In the genomic region with DNA sequence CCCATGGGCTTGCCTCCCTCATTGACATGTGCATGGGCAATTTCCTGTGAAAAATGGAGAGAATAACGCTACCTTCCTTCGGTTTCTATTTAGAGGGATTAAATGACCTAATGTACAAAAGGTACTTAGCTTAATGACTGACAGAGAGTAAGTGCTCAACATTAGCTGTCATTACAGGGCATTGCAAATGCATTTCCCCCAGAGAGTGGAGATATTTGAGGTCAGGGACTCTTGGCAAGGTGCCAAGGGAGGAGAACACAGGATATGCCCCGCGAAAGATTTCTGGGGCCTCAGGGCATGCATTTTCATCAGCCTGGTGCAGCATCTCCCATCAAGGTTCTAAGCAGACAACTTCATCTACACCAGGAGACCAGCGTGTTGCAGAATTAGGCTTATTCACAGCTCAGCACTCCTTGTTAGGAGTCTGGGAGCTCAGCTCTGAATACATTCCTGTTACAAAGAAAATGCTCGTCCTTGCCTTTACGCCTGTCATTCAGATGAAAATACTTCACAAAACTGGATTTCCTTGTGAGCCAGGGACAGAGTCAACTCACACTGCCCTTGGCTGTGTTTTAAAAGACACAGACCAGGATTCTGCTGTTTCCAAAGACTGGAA, we compare ENCODE assay signal across 18 cellular contexts.
DNase-seq lines count a peak whose midpoint lies in the region; TF ChIP-seq lines count a peak whose summit lies in the region.
"Had no signal": no experiment of that assay in that cellular context is flagged by ENCODE, and none has a peak within 500 bp of the region (broad histone marks: within the 10 kb centered on the region; RNA-seq: fewer than 3 reads in every experiment).

No MANE protein-coding gene starts in this region.

- H3K36me3 ChIP-seq in ascending aorta = no peaks in the 10 kb centered on the region
- H3K36me3 ChIP-seq: spleen, tibial artery had no signal

- H3K27me3 ChIP-seq in ascending aorta = no peaks in the 10 kb centered on the region
- H3K27me3 ChIP-seq: spleen, tibial artery had no signal

- no peak overlapping the region for H3K27ac Mint-ChIP-seq in activated naive CD4-positive, alpha-beta T cell treated with anti-CD3 and anti-CD28 coated beads, Interleukin-2, amount 10 ng/mL, durations not matched to agents 7 days and 5 days
- H3K27ac Mint-ChIP-seq: CD8-positive, alpha-beta memory T cell; effector memory CD8-positive, alpha-beta T cell; nephron progenitor cell had no signal

- H3K36me3 Mint-ChIP-seq in activated naive CD4-positive, alpha-beta T cell treated with anti-CD3 and anti-CD28 coated beads, Interleukin-2, amount 10 ng/mL, durations not matched to agents 7 days and 5 days = no peaks in the 10 kb centered on the region
- H3K36me3 Mint-ChIP-seq: CD8-positive, alpha-beta memory T cell had no signal

- peak overlapping the region; percentile 15 to 62 for H3K27ac ChIP-seq in ascending aorta
- H3K27ac ChIP-seq: 22Rv1, spleen had no signal

- DNase-seq in NCI-H2029 (lab: John Stamatoyannopoulos, UW) (peak; percentile 13), NCI-H2029 treated with DMSO at 0.1 percent for 48 hours (lab: John Stamatoyannopoulos, UW) (no peak), NCI-H345 (lab: John Stamatoyannopoulos, UW) (peak; percentile 49), ascending aorta (ENCODE audit: low spot score in 2 of 2) (no peak), renal cortical epithelial cell (ENCODE audit: low read depth) (peak; percentile 31), iPS-NIHi7 (ENCODE audit: extremely low spot score) (no peak), iPS-NIHi11 (ENCODE audit: low spot score) (no peak)
- no peak for DNase-seq in activated naive CD4-positive, alpha-beta T cell treated with anti-CD3 and anti-CD28 coated beads, Interleukin-2, amount 10 ng/mL, durations not matched to agents 7 days and 5 days
- DNase-seq: activated CD4-positive, alpha-beta T cell treated with anti-CD3 and anti-CD28 coated beads for 1 hour; activated T-cell treated with anti-CD3 and anti-CD28 coated beads, Interleukin-2, amount 50 U/mL, for 4 hours; CD8-positive, alpha-beta memory T cell; effector memory CD8-positive, alpha-beta T cell; left colon; NCI-H446; nephron progenitor cell; spleen; tibial artery had no signal

- intact Hi-C loops in ascending aorta (cut with DNase I) = no loop called here

- H3K4me3 Mint-ChIP-seq in activated naive CD4-positive, alpha-beta T cell treated with anti-CD3 and anti-CD28 coated beads, Interleukin-2, amount 10 ng/mL, durations not matched to agents 7 days and 5 days = no peak overlapping the region
- H3K4me3 Mint-ChIP-seq: activated T-cell treated with anti-CD3 and anti-CD28 coated beads, Interleukin-2, amount 50 U/mL, for 4 hours; CD8-positive, alpha-beta memory T cell; effector memory CD8-positive, alpha-beta T cell; nephron progenitor cell had no signal

- no peaks in the 10 kb centered on the region for H3K9me3 ChIP-seq in ascending aorta
- H3K9me3 ChIP-seq: spleen, tibial artery had no signal

- TF ChIP-seq CTCF in ascending aorta (IDR thresholded peaks at IDR 0.05) = no peak

- H3K9me3 Mint-ChIP-seq in activated naive CD4-positive, alpha-beta T cell treated with anti-CD3 and anti-CD28 coated beads, Interleukin-2, amount 10 ng/mL, durations not matched to agents 7 days and 5 days = no peaks in the 10 kb centered on the region
- H3K9me3 Mint-ChIP-seq: activated T-cell treated with anti-CD3 and anti-CD28 coated beads, Interleukin-2, amount 50 U/mL, for 4 hours; effector memory CD8-positive, alpha-beta T cell; nephron progenitor cell had no signal

- peaks cover 4% of the 10 kb centered on the region for H3K27me3 Mint-ChIP-seq in activated naive CD4-positive, alpha-beta T cell treated with anti-CD3 and anti-CD28 coated beads, Interleukin-2, amount 10 ng/mL, durations not matched to agents 7 days and 5 days

- CTCF ChIA-PET in activated naive CD4-positive, alpha-beta T cell treated with anti-CD3 and anti-CD28 coated beads, Interleukin-2, amount 10 ng/mL, durations not matched to agents 7 days and 5 days (lab: Charles Lee) = no interaction called here

- H3K4me1 ChIP-seq in ascending aorta = peaks cover 0 to 14% of the 10 kb centered on the region in 2 donors

- no peak overlapping the region for H3K4me3 ChIP-seq in ascending aorta
- H3K4me3 ChIP-seq: spleen, tibial artery had no signal

- H3K4me1 Mint-ChIP-seq in activated naive CD4-positive, alpha-beta T cell treated with anti-CD3 and anti-CD28 coated beads, Interleukin-2, amount 10 ng/mL, durations not matched to agents 7 days and 5 days = no peaks in the 10 kb centered on the region
- H3K4me1 Mint-ChIP-seq: CD8-positive, alpha-beta memory T cell had no signal

Comparison
In these comparisons a context has a peak if more than half of its experiments do, and no peak if none do; other contexts are left out.
1. DNase-seq: peak in NCI-H2029 (single experiment), NCI-H345 (single experiment) and renal cortical epithelial cell (single experiment); none in NCI-H2029 treated with DMSO at 0.1 percent for 48 hours (single experiment), ascending aorta (0 of 2), iPS-NIHi7 (single experiment), activated naive CD4-positive, alpha-beta T cell treated with anti-CD3 and anti-CD28 coated beads, Interleukin-2, amount 10 ng/mL, durations not matched to agents 7 days and 5 days (single experiment) and iPS-NIHi11 (single experiment).